Comparison of ENCODE assay signal across 17 cellular contexts in genomic region chr16:3841729-3842508, GRCh38. TPM values are rescaled to one million over a fixed set of nuclear protein-coding genes. Genes with fewer than 3 reads are reported as not detected.
DNase-seq lines count a peak whose midpoint lies in the region; ATAC-seq and TF ChIP-seq lines count a peak whose summit lies in the region.
"Had no signal": no experiment of that assay in that cellular context is flagged by ENCODE, and none has a peak within 500 bp of the region (broad histone marks: within the 10 kb centered on the region; RNA-seq: fewer than 3 reads in every experiment).

No MANE protein-coding gene starts in this region.

- DNase-seq in left ventricle myocardium superior (no peak), heart right ventricle (no peak), Panc1 (ENCODE audit: low read depth, low spot score) (no peak), foreskin fibroblast (no peak), amniotic stem cell (lab: John Stamatoyannopoulos, UW) (no peak)
- no peak for DNase-seq in NK-92 treated with Interleukin-12 subunit alpha and Interleukin-12 subunit beta, amount 100 ng/mL, for 24 hours (lab: John Stamatoyannopoulos, UW)
- DNase-seq: adrenal gland; cerebellar nuclear complex; effector memory CD4-positive, alpha-beta T cell; hippocampal formation; NCI-H1105; NCI-H774; ovary; T-helper 1 cell had no signal

- peak; percentile 27 for ATAC-seq in left ventricle myocardium superior
- ATAC-seq in heart right ventricle, result no peak
- ATAC-seq in Panc1, result no peak
- no peak for ATAC-seq in HG02588 (IDR thresholded peaks at IDR 0.05; ENCODE audit: unreplicated experiment)

- POLR2A ChIA-PET in Panc1 (lab: Charles Lee), result no interaction called here

- H3K9me3 ChIP-seq in heart right ventricle (no peaks in the 10 kb centered on the region), Panc1 (ENCODE audit: control insufficient read depth, insufficient read depth, low read depth, low read length) (no peaks in the 10 kb centered on the region), iPS-20b (ENCODE audit: insufficient read depth, low read depth, low read length) (no peaks in the 10 kb centered on the region)
- H3K9me3 ChIP-seq: adrenal gland, ovary, suprapubic skin had no signal

- CTCF ChIA-PET in Panc1 (lab: Charles Lee), result no interaction called here

- H3K4me3 ChIP-seq in heart right ventricle (no peak overlapping the region), Panc1 (ENCODE audit: low read depth in 2 of 2, low read length in 2 of 2) (no peak overlapping the region), iPS-20b (ENCODE audit: low read length) (peak overlapping the region; percentile 19; the same call in 1 of the 2 replicates), foreskin fibroblast (ENCODE audit: low read depth in 1 of 2, low read length in 2 of 2) (no peak overlapping the region)
- H3K4me3 ChIP-seq: adrenal gland, ovary, suprapubic skin had no signal

- 55 to 61% methylated on average over 10 of the region's 10 CpGs for WGBS in heart right ventricle, 2 donors

- H3K4me1 ChIP-seq in heart right ventricle, result peaks cover 6 to 84% (median 66%) of the 10 kb centered on the region in 9 donors
- no peaks in the 10 kb centered on the region; the same call in 1 of the 2 replicates for H3K4me1 ChIP-seq in Panc1 (ENCODE audit: control insufficient read depth, insufficient read depth, low read length)
- peaks cover 24% of the 10 kb centered on the region; the same call in 1 of the 2 replicates for H3K4me1 ChIP-seq in iPS-20b (ENCODE audit: insufficient read depth, low read length)

- peak overlapping the region; percentile 12; the same call in 1 of the 2 replicates for H3K9ac ChIP-seq in iPS-20b (ENCODE audit: low read depth, low read length)

- intact Hi-C loops in left ventricle myocardium superior (cut with micrococcal nuclease) (no loop called here), heart right ventricle (cut with DNase I) (no loop called here), Panc1 (cut with micrococcal nuclease; ENCODE audit: unreplicated experiment) (no loop called here)

- TF ChIP-seq CTCF in heart right ventricle (IDR thresholded peaks at IDR 0.05), result no peak
- TF ChIP-seq CTCF in Panc1 (IDR thresholded peaks at IDR 0.05), result no peak
- no peak for TF ChIP-seq CTCF in foreskin fibroblast (IDR thresholded peaks at IDR 0.05; ENCODE audit: low read depth, low read length)

- H3K36me3 ChIP-seq in heart right ventricle (peaks cover 0 to 27% (median 3%) of the 10 kb centered on the region in 9 donors), Panc1 (ENCODE audit: control insufficient read depth, insufficient read depth, low read length) (no peaks in the 10 kb centered on the region; the same call in 1 of the 2 replicates), iPS-20b (ENCODE audit: insufficient read depth, low read depth, low read length) (no peaks in the 10 kb centered on the region; the same call in 1 of the 2 replicates)
- H3K36me3 ChIP-seq: adrenal gland, ovary, suprapubic skin had no signal

- H3K27ac ChIP-seq in heart right ventricle, result peak overlapping the region in 5 of 10 donors; percentile 19 to 38 (median 24)
- no peak overlapping the region for H3K27ac ChIP-seq in Panc1 (ENCODE audit: low read length)
- no peak overlapping the region for H3K27ac ChIP-seq in iPS-20b (ENCODE audit: low read length)
- H3K27ac ChIP-seq: adrenal gland, ovary, suprapubic skin had no signal

- BruUV-seq in Panc1 (replicated peaks; lab: Mats Ljungman, UMichigan), result TSS peak; percentile 13

- in situ Hi-C loops in Panc1 (cut with HindIII; ENCODE audit: low pct_unique_long_range_greater_than_20kb, low sequenced_read_pairs), result no loop called here

- no peaks in the 10 kb centered on the region for H3K27me3 ChIP-seq in heart right ventricle
- no peaks in the 10 kb centered on the region for H3K27me3 ChIP-seq in Panc1 (ENCODE audit: control insufficient read depth, insufficient read depth, low read length)
- H3K27me3 ChIP-seq in iPS-20b (ENCODE audit: insufficient read depth, low read length), result no peaks in the 10 kb centered on the region
- H3K27me3 ChIP-seq: adrenal gland, ovary, suprapubic skin had no signal

RNA-seq across cellular contexts. Expression of gene CREBBP, which starts 38.6 kb away (rescaled TPM):
- total RNA-seq in left ventricle myocardium superior (40.6 TPM), heart right ventricle (10 to 100 TPM; 29.5 to 51.5 (median 41.4) TPM), Panc1 (2021; ENCODE audit: unreplicated experiment) (60.2 TPM)
- 10 to 100 TPM in 1 of 2 donors, 1 to 10 TPM in 1; 6.3 to 21.8 TPM for polyA plus RNA-seq in heart right ventricle
- polyA plus RNA-seq in Panc1 (2012; ENCODE audit: insufficient read length), result 52.0 TPM
